Comparison of ENCODE assay signal across 1 cellular context in genomic region chr1:228139931-228140723, GRCh38.
TF ChIP-seq lines count a peak whose summit lies in the region.

GUK1 (plus strand) TSS chr1:228140279; CDS start chr1:228140303, 24 bp downstream.

TF ChIP-seq in HEK293, 187 proteins besides CTCF, POLR2A, EP300 and RAD21 (continued from another document and continues in another):
- TF ChIP-seq ZNF157 (tag by site-specific recombination; IDR thresholded peaks at IDR 0.05): no peak
- no peak for TF ChIP-seq ZNF211 (tag by site-specific recombination; IDR thresholded peaks at IDR 0.05; ENCODE audit: low read depth)
- no peak; the same call in 1 of the 2 replicates for TF ChIP-seq ZNF677 (tag by site-specific recombination; IDR thresholded peaks at IDR 0.05)
- peak; percentile 27; the same call in 1 of the 2 replicates for TF ChIP-seq ZNF146 (tag by site-specific recombination; IDR thresholded peaks at IDR 0.05)
- TF ChIP-seq ZNF629 (tag by site-specific recombination; IDR thresholded peaks at IDR 0.05): peak; percentile 100
- no peak for TF ChIP-seq ZNF404 (tag by site-specific recombination; IDR thresholded peaks at IDR 0.05)
- TF ChIP-seq MEIS1 (CRISPR knock-in tag; IDR thresholded peaks at IDR 0.05; ENCODE audit: borderline replicate concordance): no peak
- no peak for TF ChIP-seq PRDM2 (tag by site-specific recombination; IDR thresholded peaks at IDR 0.05; ENCODE audit: borderline replicate concordance)
- no peak for TF ChIP-seq ZNF571 (tag by site-specific recombination; IDR thresholded peaks at IDR 0.05)
- TF ChIP-seq ZNF670 (tag by site-specific recombination; IDR thresholded peaks at IDR 0.05; ENCODE audit: low read depth): no peak
- TF ChIP-seq SP2 (tag by site-specific recombination; IDR thresholded peaks at IDR 0.05): peak; percentile 100
- TF ChIP-seq KLF1 (tag by site-specific recombination; IDR thresholded peaks at IDR 0.05): peak; percentile 98
- no peak for TF ChIP-seq ZSCAN23 (tag by site-specific recombination; IDR thresholded peaks at IDR 0.05)
- TF ChIP-seq ZNF513 (tag by site-specific recombination; IDR thresholded peaks at IDR 0.05): no peak
- no peak for TF ChIP-seq ZNF548 (tag by site-specific recombination; IDR thresholded peaks at IDR 0.05)
- TF ChIP-seq WT1 (tag by site-specific recombination; IDR thresholded peaks at IDR 0.05): peak; percentile 90
- peak; percentile 98 for TF ChIP-seq ZNF18 (tag by site-specific recombination; IDR thresholded peaks at IDR 0.05)
- TF ChIP-seq ZNF426 (tag by site-specific recombination; IDR thresholded peaks at IDR 0.05): no peak
- TF ChIP-seq ZNF10 (tag by site-specific recombination; IDR thresholded peaks at IDR 0.05): peak; percentile 74; the same call in 1 of the 2 replicates
- TF ChIP-seq PBX3 (CRISPR knock-in tag; IDR thresholded peaks at IDR 0.05): no peak
- peak; percentile 97; the same call in 1 of the 2 replicates for TF ChIP-seq ZNF394 (tag by site-specific recombination; IDR thresholded peaks at IDR 0.05; ENCODE audit: borderline replicate concordance)
- TF ChIP-seq ZBTB10 (tag by site-specific recombination; IDR thresholded peaks at IDR 0.05): peak; percentile 60; the same call in 1 of the 2 replicates
- TF ChIP-seq ZNF701 (tag by site-specific recombination; IDR thresholded peaks at IDR 0.05): no peak
- TF ChIP-seq ZNF555 (tag by site-specific recombination; conservative IDR thresholded peaks at IDR 0.05): no peak
- no peak for TF ChIP-seq ZNF518A (tag by site-specific recombination; conservative IDR thresholded peaks at IDR 0.05; ENCODE audit: low read depth)
- TF ChIP-seq GLI2 (tag by site-specific recombination; IDR thresholded peaks at IDR 0.05; ENCODE audit: borderline replicate concordance, low read depth): no peak
- TF ChIP-seq HOXD13 (CRISPR knock-in tag; IDR thresholded peaks at IDR 0.05; ENCODE audit: borderline replicate concordance): no peak
- TF ChIP-seq SETDB1 (IDR thresholded peaks at IDR 0.05; ENCODE audit: insufficient read length, low read length): no peak
- peak; percentile 94 for TF ChIP-seq KLF17 (tag by site-specific recombination; IDR thresholded peaks at IDR 0.05)
- TF ChIP-seq ZNF341 (tag by site-specific recombination; IDR thresholded peaks at IDR 0.05; ENCODE audit: low read depth): peak; percentile 75
- no peak for TF ChIP-seq ZNF138 (tag by site-specific recombination; IDR thresholded peaks at IDR 0.05; ENCODE audit: borderline replicate concordance)
- no peak for TF ChIP-seq ZNF23 (tag by site-specific recombination; IDR thresholded peaks at IDR 0.05; ENCODE audit: borderline replicate concordance)
- peak; percentile 32 for TF ChIP-seq ZNF2 (tag by site-specific recombination; IDR thresholded peaks at IDR 0.05)
- no peak for TF ChIP-seq ZNF248 (tag by site-specific recombination; IDR thresholded peaks at IDR 0.05)
- peak; percentile 97 for TF ChIP-seq ZBTB26 (tag by site-specific recombination; optimal IDR thresholded peaks at IDR 0.05)
- peak; percentile 97 for TF ChIP-seq SP7 (tag by site-specific recombination; IDR thresholded peaks at IDR 0.05)
- peak; percentile 82; the same call in 1 of the 2 replicates for TF ChIP-seq ZNF121 (tag by site-specific recombination; IDR thresholded peaks at IDR 0.05)
- no peak for TF ChIP-seq ZNF48 (tag by site-specific recombination; IDR thresholded peaks at IDR 0.05)
